In the genomic region with DNA sequence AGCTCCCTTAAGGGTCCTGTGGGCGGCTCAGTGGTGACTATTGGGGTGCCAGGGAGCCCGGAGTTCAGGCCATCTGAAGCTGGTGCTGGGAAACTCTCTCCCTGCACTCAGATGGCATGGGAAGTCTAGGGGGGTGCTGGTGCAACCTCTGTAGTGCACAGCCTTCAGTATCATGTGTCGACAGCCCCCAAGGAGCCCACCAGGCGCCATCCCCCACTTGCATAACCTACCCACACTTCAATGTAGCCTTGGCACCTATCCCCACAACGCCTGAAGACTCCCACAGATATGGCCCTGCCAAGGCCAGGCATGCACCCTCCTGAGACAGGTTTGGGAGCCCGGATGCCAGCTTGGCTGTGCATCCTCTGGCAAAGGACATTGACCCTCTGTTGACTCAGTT, we compare ENCODE assay signal across 9 cellular contexts. TPM values are rescaled to one million over a fixed set of nuclear protein-coding genes. Genes with fewer than 3 reads are reported as not detected.
DNase-seq lines count a peak whose midpoint lies in the region; ATAC-seq, FAIRE-seq and TF ChIP-seq lines count a peak whose summit lies in the region.
"Had no signal": no experiment of that assay in that cellular context is flagged by ENCODE, and none has a peak within 500 bp of the region (broad histone marks: within the 10 kb centered on the region; RNA-seq: fewer than 3 reads in every experiment).

No MANE protein-coding gene starts in this region.

- no peaks in the 10 kb centered on the region for H3K36me3 Mint-ChIP-seq in activated CD4-positive, alpha-beta T cell treated with anti-CD3 and anti-CD28 coated beads for 36 hours (ENCODE audit: low read depth)
- H3K36me3 Mint-ChIP-seq in mesothelial cell of epicardium = no peaks in the 10 kb centered on the region

- H4K20me1 ChIP-seq in K562 (replicated peaks; ENCODE audit: control insufficient read depth, insufficient read depth, low read length) = no peaks in the 10 kb centered on the region

- no peak for TF ChIP-seq RAD21 in K562 (CRISPR knock-in tag; conservative IDR thresholded peaks at IDR 0.05 in 1 of 2, IDR thresholded peaks at IDR 0.05 in 1 of 2)

- no peaks in the 10 kb centered on the region for H3K9me3 Mint-ChIP-seq in activated CD4-positive, alpha-beta T cell treated with anti-CD3 and anti-CD28 coated beads for 36 hours (ENCODE audit: low read depth)
- no peaks in the 10 kb centered on the region for H3K9me3 Mint-ChIP-seq in mesothelial cell of epicardium

- BruUV-seq in K562 (replicated peaks; lab: Mats Ljungman, UMichigan) = no TSS peak

- H3K27ac Mint-ChIP-seq in activated CD4-positive, alpha-beta T cell treated with anti-CD3 and anti-CD28 coated beads for 36 hours = peak overlapping the region; percentile 77
- H3K27ac Mint-ChIP-seq in mesothelial cell of epicardium = peak overlapping the region; percentile 93

- H3K27ac ChIP-seq in K562 (ENCODE audit: extremely low read depth, low read depth, low read length) (peak overlapping the region; percentile 21; the same call in 1 of the 3 replicates), subcutaneous abdominal adipose tissue (ENCODE audit: low read depth, low read length) (peak overlapping the region; percentile 98), small intestine (ENCODE audit: low read depth in 1 of 2, low read length in 1 of 2) (peak overlapping the region in 1 of 2 donors; percentile 77)

- no peak overlapping the region for H3K4me2 ChIP-seq in K562 (ENCODE audit: insufficient read depth, low read length)

- H3K4me3 ChIP-seq in K562 (no peak overlapping the region), subcutaneous abdominal adipose tissue (ENCODE audit: low read depth in 1 of 5, low read length in 5 of 5) (no peak overlapping the region), small intestine (ENCODE audit: low read depth in 1 of 2, low read length in 2 of 2) (no peak overlapping the region)
- H3K4me3 ChIP-seq: MG63 had no signal

- no peak overlapping the region for H3K4me3 Mint-ChIP-seq in activated CD4-positive, alpha-beta T cell treated with anti-CD3 and anti-CD28 coated beads for 36 hours
- no peak overlapping the region for H3K4me3 Mint-ChIP-seq in mesothelial cell of epicardium

- peaks cover 42% of the 10 kb centered on the region for H3K4me1 Mint-ChIP-seq in activated CD4-positive, alpha-beta T cell treated with anti-CD3 and anti-CD28 coated beads for 36 hours
- peaks cover 38% of the 10 kb centered on the region for H3K4me1 Mint-ChIP-seq in mesothelial cell of epicardium

- no peaks in the 10 kb centered on the region for H3K9me1 ChIP-seq in K562 (ENCODE audit: control insufficient read depth, insufficient read depth, low read length)

- CTCF ChIA-PET in activated CD4-positive, alpha-beta T cell treated with anti-CD3 and anti-CD28 coated beads for 36 hours (lab: Charles Lee) = interaction anchor here (0.6 to 1.2 kb wide), 3 partner anchors 10 to 67 kb away, joined by 3 to 4 read pairs (median 3); no protein-coding TSS in a partner anchor
- CTCF ChIA-PET in K562 (lab: Yijun Ruan, JAX; ENCODE audit: low intra/inter-chr PET ratio) = no interaction called here

- no peak for DNase-seq in activated CD4-positive, alpha-beta T cell treated with anti-CD3 and anti-CD28 coated beads for 36 hours
- no peak for DNase-seq in activated CD4-positive, alpha-beta T cell treated with anti-CD3 and anti-CD28 coated beads, Interleukin-2, amount 50 U/mL, for 4 hours
- no peak for DNase-seq in K562 (ENCODE audit: extremely low read depth in 1 of 4, low spot score in 3 of 4)
- no peak for DNase-seq in mesothelial cell of epicardium (ENCODE audit: low spot score in 2 of 2, unreplicated experiment in 2 of 2)
- DNase-seq in small intestine = no peak
- no peak for DNase-seq in H54 (ENCODE audit: insufficient read length, low spot score)
- DNase-seq: MG63 had no signal

- WGBS in K562 (ENCODE audit: insufficient coverage, low coverage, missing lambda C conversion rate) = 83% methylated on average over 6 of the region's 6 CpGs
- 62 to 85% (median 66%) methylated on average over 6 of the region's 6 CpGs for WGBS in small intestine, 3 donors

- TF ChIP-seq CTCF in K562 (IDR thresholded peaks at IDR 0.05 in 2 of 3, conservative IDR thresholded peaks at IDR 0.05 in 1 of 3; ENCODE audit: insufficient read depth in 2 of 3, low read depth in 1 of 3, low read length in 3 of 3) (no peak), mesothelial cell of epicardium (IDR thresholded peaks at IDR 0.05; ENCODE audit: unreplicated experiment) (no peak)

- no peaks in the 10 kb centered on the region for H3K9me3 ChIP-seq in K562 (replicated peaks; ENCODE audit: control insufficient read depth, insufficient read depth, low read depth, low read length)
- H3K9me3 ChIP-seq in subcutaneous abdominal adipose tissue (ENCODE audit: control insufficient read depth in 5 of 5, low read length in 5 of 5) = no peaks in the 10 kb centered on the region
- H3K9me3 ChIP-seq in small intestine (ENCODE audit: control insufficient read depth, low read depth) = no peaks in the 10 kb centered on the region
- H3K9me3 ChIP-seq: MG63 had no signal

- intact Hi-C loops in activated CD4-positive, alpha-beta T cell treated with anti-CD3 and anti-CD28 coated beads for 36 hours (cut with DNase I, micrococcal nuclease) = loop anchor here (5.0 to 10.0 kb wide), 3 partner anchors 533 to 1448 kb away; a partner anchor contains a TSS
- intact Hi-C loops in K562 (cut with micrococcal nuclease) = no loop called here

- H3K9ac ChIP-seq in K562 (ENCODE audit: insufficient read depth in 1 of 2, low read depth in 2 of 2, low read length in 2 of 2) (peak overlapping the region in 1 of 2 experiments; percentile 46; a peak in 2 of 4 replicates), subcutaneous abdominal adipose tissue (ENCODE audit: low read length in 5 of 5) (no peak overlapping the region)

- TF ChIP-seq POLR2A in K562 (conservative IDR thresholded peaks at IDR 0.05) (no peak), H54 (IDR thresholded peaks at IDR 0.05; ENCODE audit: low read depth, low read length) (no peak)

- no peak for TF ChIP-seq EP300 in K562 (IDR thresholded peaks at IDR 0.05; ENCODE audit: low read length)

- POLR2A ChIA-PET in activated CD4-positive, alpha-beta T cell treated with anti-CD3 and anti-CD28 coated beads for 36 hours (lab: Charles Lee) = no interaction called here
- POLR2A ChIA-PET in K562 (lab: Yijun Ruan, JAX) = interaction anchor here (0.7 to 1.1 kb wide), 2 partner anchors 8 to 604 kb away, joined by 3 read pairs; no protein-coding TSS in a partner anchor

- H3K4me1 ChIP-seq in K562 (replicated peaks in 1 of 2; ENCODE audit: control insufficient read depth in 2 of 2, insufficient read depth in 2 of 2, low read length in 2 of 2) (peaks cover 39 to 68% of the 10 kb centered on the region in 2 experiments), subcutaneous abdominal adipose tissue (ENCODE audit: control insufficient read depth in 5 of 5, insufficient read depth in 5 of 5, low read length in 5 of 5) (peaks cover 19 to 52% (median 48%) of the 10 kb centered on the region in 5 donors), small intestine (ENCODE audit: control insufficient read depth in 2 of 2, insufficient read depth in 1 of 2, low read depth in 1 of 2, low read length in 1 of 2) (peaks cover 3 to 5% of the 10 kb centered on the region in 2 donors)

- H3K79me2 ChIP-seq in K562 (ENCODE audit: control insufficient read depth, insufficient read depth, low read length) = no peaks in the 10 kb centered on the region

- no peak for FAIRE-seq in K562 (lab: Jason Lieb, UNC)
- no peak for FAIRE-seq in small intestine (lab: Jason Lieb, UNC)
- FAIRE-seq in H54 (lab: Jason Lieb, UNC) = no peak

- no peaks in the 10 kb centered on the region for H3K27me3 Mint-ChIP-seq in activated CD4-positive, alpha-beta T cell treated with anti-CD3 and anti-CD28 coated beads for 36 hours
- no peaks in the 10 kb centered on the region for H3K27me3 Mint-ChIP-seq in mesothelial cell of epicardium (ENCODE audit: low read depth)

- H3K36me3 ChIP-seq in K562 (ENCODE audit: control insufficient read depth, insufficient read depth, low read length) = no peaks in the 10 kb centered on the region
- no peaks in the 10 kb centered on the region for H3K36me3 ChIP-seq in subcutaneous abdominal adipose tissue (ENCODE audit: control insufficient read depth in 5 of 5, insufficient read depth in 5 of 5, low read length in 5 of 5)
- no peaks in the 10 kb centered on the region for H3K36me3 ChIP-seq in small intestine (ENCODE audit: control insufficient read depth in 2 of 2, insufficient read depth in 2 of 2, low read length in 2 of 2)
- H3K36me3 ChIP-seq: MG63 had no signal

- in situ Hi-C loops in K562 (cut with MboI) = loop anchor here (10.0 kb wide), 1 partner anchor 574 kb away; no protein-coding TSS in a partner anchor

- H2AFZ ChIP-seq in K562 (ENCODE audit: low read depth, low read length) = 0 out of 2 replicates have a peak overlapping the region, but pooled peaks have one; percentile 17

- H3K27me3 ChIP-seq in K562 (ENCODE audit: control insufficient read depth in 2 of 2, insufficient read depth in 2 of 2, low read length in 2 of 2) (no peaks in the 10 kb centered on the region), subcutaneous abdominal adipose tissue (ENCODE audit: control insufficient read depth in 5 of 5, insufficient read depth in 4 of 5, low read length in 5 of 5) (no peaks in the 10 kb centered on the region), small intestine (ENCODE audit: control insufficient read depth in 2 of 2, insufficient read depth in 2 of 2, low read length in 2 of 2) (no peaks in the 10 kb centered on the region)
- H3K27me3 ChIP-seq: MG63 had no signal

- no peak for ATAC-seq in activated CD4-positive, alpha-beta T cell treated with anti-CD3 and anti-CD28 coated beads for 36 hours
- ATAC-seq in K562 = no peak
- ATAC-seq in GM18511 (IDR thresholded peaks at IDR 0.05; ENCODE audit: unreplicated experiment) = no peak

RNA-seq across cellular contexts. Expression of a gene that starts 27.7 kb away (rescaled TPM):
- total RNA-seq in activated CD4-positive, alpha-beta T cell treated with anti-CD3 and anti-CD28 coated beads for 36 hours = 1 to 10 TPM; 1.2 to 1.6 TPM
- total RNA-seq in K562 (2011; cell fraction: chromatin; rRNA removed; ENCODE audit: low replicate concordance) = not detected in 2 replicates
- not detected in 2 replicates for total RNA-seq in K562 (2011; cell fraction: nucleolus; rRNA removed)
- not detected in 2 replicates for total RNA-seq in K562 (2011; cell fraction: nucleoplasm; rRNA removed)
- total RNA-seq in K562 (2014; rRNA removed) (not detected in 2 replicates), K562 (2014; rRNA removed; fragmentation: Illumina TruSeq; extraction: Trizol) (not detected in 2 replicates), K562 (2015; rRNA removed; fragmentation: Illumina TruSeq; extraction: Trizol) (not detected in 2 replicates), K562 (2021) (not detected in 2 replicates), mesothelial cell of epicardium (4.9 to 8.6 TPM (median 8.2 TPM) in 3 replicates)
- polyA plus RNA-seq in K562 (2011; rRNA removed) (not detected in 2 replicates), K562 (2014; fragmentation: Illumina TruSeq; extraction: Trizol) (not detected in 2 replicates), K562 (2014; fragmentation: Nextera tagmentation; extraction: Ambion mirVana) (not detected), K562 (2014; rRNA removed) (not detected in 2 replicates), small intestine (under 1 TPM in 1 of 3 donors, not detected in 2; 0.45 TPM)
- not detected in 2 replicates for polyA plus RNA-seq in K562 (2011; cell fraction: cytosol; rRNA removed)
- polyA plus RNA-seq in K562 (2011; cell fraction: nucleus; rRNA removed) = not detected in 2 replicates
- polyA plus RNA-seq in K562 (2012) = not detected in 2 replicates
- not detected in 2 replicates for polyA minus RNA-seq in K562 (2011; rRNA and poly(A)+ RNA removed)
- not detected in 2 replicates for polyA minus RNA-seq in K562 (2011; cell fraction: cytosol; rRNA and poly(A)+ RNA removed)
- not detected in 2 replicates for polyA minus RNA-seq in K562 (2011; cell fraction: nucleus; rRNA and poly(A)+ RNA removed)

RNA-seq across cellular contexts. Expression of a gene that starts 54.0 kb away (rescaled TPM):
- 1 to 10 TPM; 5.6 to 5.8 TPM for total RNA-seq in activated CD4-positive, alpha-beta T cell treated with anti-CD3 and anti-CD28 coated beads for 36 hours
- 1.5 and 4.2 TPM in 2 replicates for total RNA-seq in K562 (2011; cell fraction: chromatin; rRNA removed; ENCODE audit: low replicate concordance)
- 3.5 and 3.7 TPM in 2 replicates for total RNA-seq in K562 (2011; cell fraction: nucleolus; rRNA removed)
- 1.9 and 2.8 TPM in 2 replicates for total RNA-seq in K562 (2011; cell fraction: nucleoplasm; rRNA removed)
- total RNA-seq in K562 (2014; rRNA removed) = 1.0 and 1.3 TPM in 2 replicates
- 0.22 and 0.25 TPM in 2 replicates for total RNA-seq in K562 (2014; rRNA removed; fragmentation: Illumina TruSeq; extraction: Trizol)
- total RNA-seq in K562 (2015; rRNA removed; fragmentation: Illumina TruSeq; extraction: Trizol) = 0.25 and 0.57 TPM in 2 replicates
- total RNA-seq in K562 (2021) = 3.5 and 3.7 TPM in 2 replicates
- 0.67 and 1.0 TPM in 2 replicates for polyA plus RNA-seq in K562 (2011; rRNA removed)
- polyA plus RNA-seq in K562 (2011; cell fraction: cytosol; rRNA removed) = 0.81 and 2.0 TPM in 2 replicates
- polyA plus RNA-seq in K562 (2011; cell fraction: nucleus; rRNA removed) = 1.5 and 4.5 TPM in 2 replicates
- 1.3 and 3.5 TPM in 2 replicates for polyA plus RNA-seq in K562 (2012)
- 0.79 and 1.7 TPM in 2 replicates for polyA plus RNA-seq in K562 (2014; fragmentation: Illumina TruSeq; extraction: Trizol)
- polyA plus RNA-seq in K562 (2014; fragmentation: Nextera tagmentation; extraction: Ambion mirVana) = not detected
- 1.1 and 2.1 TPM in 2 replicates for polyA plus RNA-seq in K562 (2014; rRNA removed)
- polyA minus RNA-seq in K562 (2011; rRNA and poly(A)+ RNA removed) = 0.54 and 0.98 TPM in 2 replicates
- polyA minus RNA-seq in K562 (2011; cell fraction: cytosol; rRNA and poly(A)+ RNA removed) = 3.0 and 5.0 TPM in 2 replicates
- 1.5 and 1.7 TPM in 2 replicates for polyA minus RNA-seq in K562 (2011; cell fraction: nucleus; rRNA and poly(A)+ RNA removed)
- 21.5 to 23.6 TPM (median 22.7 TPM) in 3 replicates for total RNA-seq in mesothelial cell of epicardium
- polyA plus RNA-seq in small intestine = 1 to 10 TPM in 2 of 3 donors, under 1 TPM in 1; 0.45 to 2.3 (median 1.4) TPM

RNA-seq across cellular contexts. Expression of a gene that starts 56.6 kb away (rescaled TPM):
- 1 to 10 TPM; 5.3 to 5.5 TPM for total RNA-seq in activated CD4-positive, alpha-beta T cell treated with anti-CD3 and anti-CD28 coated beads for 36 hours
- 4.2 and 15.2 TPM in 2 replicates for total RNA-seq in K562 (2011; cell fraction: chromatin; rRNA removed; ENCODE audit: low replicate concordance)
- total RNA-seq in K562 (2011; cell fraction: nucleolus; rRNA removed) = 11.3 and 15.2 TPM in 2 replicates
- 7.3 TPM in 2 replicates for total RNA-seq in K562 (2011; cell fraction: nucleoplasm; rRNA removed)
- total RNA-seq in K562 (2014; rRNA removed) (3.6 and 4.2 TPM in 2 replicates), K562 (2014; rRNA removed; fragmentation: Illumina TruSeq; extraction: Trizol) (1.9 and 2.4 TPM in 2 replicates), K562 (2015; rRNA removed; fragmentation: Illumina TruSeq; extraction: Trizol) (4.6 and 6.0 TPM in 2 replicates), K562 (2021) (5.9 and 6.1 TPM in 2 replicates), mesothelial cell of epicardium (6.3 to 7.2 TPM (median 7.0 TPM) in 3 replicates)
- polyA plus RNA-seq in K562 (2011; rRNA removed) (3.0 and 5.5 TPM in 2 replicates), K562 (2014; fragmentation: Illumina TruSeq; extraction: Trizol) (4.6 and 4.8 TPM in 2 replicates), K562 (2014; fragmentation: Nextera tagmentation; extraction: Ambion mirVana) (under 1 TPM; 0.75 to 0.88 TPM), K562 (2014; rRNA removed) (4.5 and 6.0 TPM in 2 replicates), small intestine (10 to 100 TPM in 2 of 3 donors, 1 to 10 TPM in 1; 8.6 to 67.1 (median 43.2) TPM)
- 5.1 and 5.3 TPM in 2 replicates for polyA plus RNA-seq in K562 (2011; cell fraction: cytosol; rRNA removed)
- 13.5 and 15.3 TPM in 2 replicates for polyA plus RNA-seq in K562 (2011; cell fraction: nucleus; rRNA removed)
- polyA plus RNA-seq in K562 (2012) = 4.7 and 8.9 TPM in 2 replicates
- polyA minus RNA-seq in K562 (2011; rRNA and poly(A)+ RNA removed) = 1.4 and 1.6 TPM in 2 replicates
- polyA minus RNA-seq in K562 (2011; cell fraction: cytosol; rRNA and poly(A)+ RNA removed) = 1.4 and 4.5 TPM in 2 replicates
- 4.6 and 7.6 TPM in 2 replicates for polyA minus RNA-seq in K562 (2011; cell fraction: nucleus; rRNA and poly(A)+ RNA removed)

RNA-seq across cellular contexts. Expression of a gene that starts 56.7 kb away (rescaled TPM):
- total RNA-seq in activated CD4-positive, alpha-beta T cell treated with anti-CD3 and anti-CD28 coated beads for 36 hours = 10 to 100 TPM; 30.2 to 34.3 TPM
- total RNA-seq in K562 (2011; cell fraction: chromatin; rRNA removed; ENCODE audit: low replicate concordance) = 61.5 and 146 TPM in 2 replicates
- 72.1 and 79.4 TPM in 2 replicates for total RNA-seq in K562 (2011; cell fraction: nucleolus; rRNA removed)
- 61.5 and 70.7 TPM in 2 replicates for total RNA-seq in K562 (2011; cell fraction: nucleoplasm; rRNA removed)
- 17.9 and 18.8 TPM in 2 replicates for total RNA-seq in K562 (2014; rRNA removed)
- 5.8 and 7.7 TPM in 2 replicates for total RNA-seq in K562 (2014; rRNA removed; fragmentation: Illumina TruSeq; extraction: Trizol)
- total RNA-seq in K562 (2015; rRNA removed; fragmentation: Illumina TruSeq; extraction: Trizol) = 12.0 and 12.9 TPM in 2 replicates
- total RNA-seq in K562 (2021) = 28.4 and 31.0 TPM in 2 replicates
- polyA plus RNA-seq in K562 (2011; rRNA removed) = 10.1 and 25.5 TPM in 2 replicates
- 8.9 and 11.7 TPM in 2 replicates for polyA plus RNA-seq in K562 (2011; cell fraction: cytosol; rRNA removed)
- 67.6 and 73.2 TPM in 2 replicates for polyA plus RNA-seq in K562 (2011; cell fraction: nucleus; rRNA removed)
- polyA plus RNA-seq in K562 (2012) = 17.9 and 39.2 TPM in 2 replicates
- 15.6 and 21.2 TPM in 2 replicates for polyA plus RNA-seq in K562 (2014; fragmentation: Illumina TruSeq; extraction: Trizol)
- polyA plus RNA-seq in K562 (2014; fragmentation: Nextera tagmentation; extraction: Ambion mirVana) = under 1 TPM; 0.32 to 0.42 TPM
- polyA plus RNA-seq in K562 (2014; rRNA removed) = 26.7 and 27.1 TPM in 2 replicates
- 8.3 and 8.9 TPM in 2 replicates for polyA minus RNA-seq in K562 (2011; rRNA and poly(A)+ RNA removed)
- polyA minus RNA-seq in K562 (2011; cell fraction: cytosol; rRNA and poly(A)+ RNA removed) = 9.0 and 11.1 TPM in 2 replicates
- 15.9 and 19.3 TPM in 2 replicates for polyA minus RNA-seq in K562 (2011; cell fraction: nucleus; rRNA and poly(A)+ RNA removed)
- 59.2 to 66.0 TPM (median 62.8 TPM) in 3 replicates for total RNA-seq in mesothelial cell of epicardium
- 100 to 1,000 TPM in 2 of 3 donors, 10 to 100 TPM in 1; 66.5 to 199 (median 140) TPM for polyA plus RNA-seq in small intestine
